In genomic region chr6:44232676-44233559, GRCh38 we compare ENCODE assay signal across 1 cellular context.
TF ChIP-seq lines count a peak whose summit lies in the region.

No MANE protein-coding gene starts in this region.

TF ChIP-seq in SK-N-SH, 30 proteins besides CTCF, POLR2A, EP300 and RAD21:
- TF ChIP-seq NFIC (IDR thresholded peaks at IDR 0.05; ENCODE audit: borderline replicate concordance) = no peak
- TF ChIP-seq ZBTB33 (IDR thresholded peaks at IDR 0.05; ENCODE audit: borderline replicate concordance, low read depth) = no peak
- TF ChIP-seq TEAD4 (IDR thresholded peaks at IDR 0.05; ENCODE audit: borderline replicate concordance, insufficient read depth) = no peak
- TF ChIP-seq FOSL2 (IDR thresholded peaks at IDR 0.05; ENCODE audit: borderline replicate concordance, low read depth) = no peak
- no peak for TF ChIP-seq RXRA (IDR thresholded peaks at IDR 0.05; ENCODE audit: borderline replicate concordance, low read depth)
- no peak for TF ChIP-seq FOXM1 (IDR thresholded peaks at IDR 0.05; ENCODE audit: low read depth)
- no peak for TF ChIP-seq CHD2 (IDR thresholded peaks at IDR 0.05; ENCODE audit: low read length, partially characterized antibody)
- no peak for TF ChIP-seq MXI1 (IDR thresholded peaks at IDR 0.05; ENCODE audit: low read depth, low read length)
- no peak for TF ChIP-seq ELF1 (IDR thresholded peaks at IDR 0.05)
- TF ChIP-seq IRF3 (IDR thresholded peaks at IDR 0.05; ENCODE audit: low read depth, low read length) = no peak
- no peak for TF ChIP-seq GATA2 (CRISPR knock-in tag; IDR thresholded peaks at IDR 0.05)
- no peak for TF ChIP-seq NRF1 (IDR thresholded peaks at IDR 0.05; ENCODE audit: low read depth, low read length)
- no peak for TF ChIP-seq PBX3 (IDR thresholded peaks at IDR 0.05)
- TF ChIP-seq REST (IDR thresholded peaks at IDR 0.05; ENCODE audit: low read depth, low read length) = no peak
